Comparison of ENCODE assay signal across 9 cellular contexts in genomic region chr16:87407511-87408112, GRCh38. TPM values are rescaled to one million over a fixed set of nuclear protein-coding genes. Genes with fewer than 3 reads are reported as not detected.
DNase-seq lines count a peak whose midpoint lies in the region; ATAC-seq, FAIRE-seq and TF ChIP-seq lines count a peak whose summit lies in the region.
"Had no signal": no experiment of that assay in that cellular context is flagged by ENCODE, and none has a peak within 500 bp of the region (broad histone marks: within the 10 kb centered on the region; RNA-seq: fewer than 3 reads in every experiment).

No MANE protein-coding gene starts in this region.

- H3K36me3 ChIP-seq in gastrocnemius medialis (peaks cover 0 to 79% of the 10 kb centered on the region in 2 donors), SJCRH30 (no peaks in the 10 kb centered on the region)

- H3K4me3 ChIP-seq in fibroblast of pulmonary artery (replicated peaks; ENCODE audit: low read depth, low read length) (no peak overlapping the region), gastrocnemius medialis (no peak overlapping the region), SJCRH30 (no peak overlapping the region)
- H3K4me3 ChIP-seq: hepatocyte had no signal

- H3K27ac ChIP-seq in gastrocnemius medialis: peak overlapping the region; percentile 45 to 53 (median 50)
- no peak overlapping the region for H3K27ac ChIP-seq in SJCRH30
- H3K27ac ChIP-seq: hepatocyte had no signal

- TF ChIP-seq CTCF in fibroblast of pulmonary artery (IDR thresholded peaks at IDR 0.05; ENCODE audit: low read length, missing control alignments) (no peak), gastrocnemius medialis (IDR thresholded peaks at IDR 0.05 in 4 of 5, conservative IDR thresholded peaks at IDR 0.05 in 1 of 5) (no peak)

- DNase-seq in RCC 7860 (ENCODE audit: low spot score) (peak; percentile 97), fibroblast of pulmonary artery (ENCODE audit: low read depth) (peak; percentile 26), gastrocnemius medialis (peak; percentile 26 to 50), frontal cortex (ENCODE audit: low spot score in 2 of 2) (no peak), globus pallidus (ENCODE audit: low spot score) (no peak), NCI-H146 treated with DMSO at 0.1 percent for 48 hours (lab: John Stamatoyannopoulos, UW; ENCODE audit: unreplicated experiment) (no peak), SJCRH30 (no peak)

- H3K27me3 ChIP-seq in gastrocnemius medialis (no peaks in the 10 kb centered on the region), SJCRH30 (no peaks in the 10 kb centered on the region)
- H3K27me3 ChIP-seq: hepatocyte had no signal

- in situ Hi-C loops in gastrocnemius medialis (cut with MboI; ENCODE audit: low sequenced_read_pairs in 4 of 4): loop anchor here in 2 of 4 donors (25.0 kb wide), 1 partner anchor 230 kb away; no protein-coding TSS in a partner anchor

- intact Hi-C loops in gastrocnemius medialis (cut with DNase I; ENCODE audit: low total_unique reads): loop anchor here (5.0 kb wide), 1 partner anchor 80 kb away; no protein-coding TSS in a partner anchor

- no peaks in the 10 kb centered on the region for H3K4me1 ChIP-seq in gastrocnemius medialis
- no peaks in the 10 kb centered on the region for H3K4me1 ChIP-seq in SJCRH30

- H3K9me3 ChIP-seq in gastrocnemius medialis (no peaks in the 10 kb centered on the region), SJCRH30 (replicated peaks) (no peaks in the 10 kb centered on the region)

- ATAC-seq in GM19455 (IDR thresholded peaks at IDR 0.05; ENCODE audit: unreplicated experiment) (peak; percentile 63), gastrocnemius medialis (peak; percentile 57 to 64)

- peak in 1 of 2 donors; percentile 18 for TF ChIP-seq POLR2A in gastrocnemius medialis (IDR thresholded peaks at IDR 0.05)

- FAIRE-seq in RCC 7860 (lab: Jason Lieb, UNC) (peak; percentile 97), frontal cortex (lab: Jason Lieb, UNC) (no peak)

RNA-seq across cellular contexts. Expression of gene MAP1LC3B, which starts 15.5 kb away (rescaled TPM):
- total RNA-seq in gastrocnemius medialis (100 to 1,000 TPM in 3 of 4 donors, 10 to 100 TPM in 1; 76.3 to 165 (median 122) TPM), frontal cortex (24.5 TPM)
- total RNA-seq in SJCRH30 (2014; rRNA removed; shearing (Covaris generic)): 12.1 and 12.9 TPM in 2 replicates

RNA-seq across cellular contexts. Expression of gene FBXO31, which starts 24.0 kb away (rescaled TPM):
- total RNA-seq in gastrocnemius medialis (100 to 1,000 TPM; 156 to 264 (median 201) TPM), frontal cortex (22.8 TPM)
- 11.9 and 13.1 TPM in 2 replicates for total RNA-seq in SJCRH30 (2014; rRNA removed; shearing (Covaris generic))

Comparison
In these comparisons a context has a peak if more than half of its experiments do, and no peak if none do; other contexts are left out.
1. DNase-seq: peak in RCC 7860 (single experiment), fibroblast of pulmonary artery (single experiment) and gastrocnemius medialis (2 of 2); none in frontal cortex (0 of 2), globus pallidus (single experiment), NCI-H146 treated with DMSO at 0.1 percent for 48 hours (single experiment) and SJCRH30 (0 of 2).